7 cellular contexts compared by ENCODE assay signal in the genomic region with DNA sequence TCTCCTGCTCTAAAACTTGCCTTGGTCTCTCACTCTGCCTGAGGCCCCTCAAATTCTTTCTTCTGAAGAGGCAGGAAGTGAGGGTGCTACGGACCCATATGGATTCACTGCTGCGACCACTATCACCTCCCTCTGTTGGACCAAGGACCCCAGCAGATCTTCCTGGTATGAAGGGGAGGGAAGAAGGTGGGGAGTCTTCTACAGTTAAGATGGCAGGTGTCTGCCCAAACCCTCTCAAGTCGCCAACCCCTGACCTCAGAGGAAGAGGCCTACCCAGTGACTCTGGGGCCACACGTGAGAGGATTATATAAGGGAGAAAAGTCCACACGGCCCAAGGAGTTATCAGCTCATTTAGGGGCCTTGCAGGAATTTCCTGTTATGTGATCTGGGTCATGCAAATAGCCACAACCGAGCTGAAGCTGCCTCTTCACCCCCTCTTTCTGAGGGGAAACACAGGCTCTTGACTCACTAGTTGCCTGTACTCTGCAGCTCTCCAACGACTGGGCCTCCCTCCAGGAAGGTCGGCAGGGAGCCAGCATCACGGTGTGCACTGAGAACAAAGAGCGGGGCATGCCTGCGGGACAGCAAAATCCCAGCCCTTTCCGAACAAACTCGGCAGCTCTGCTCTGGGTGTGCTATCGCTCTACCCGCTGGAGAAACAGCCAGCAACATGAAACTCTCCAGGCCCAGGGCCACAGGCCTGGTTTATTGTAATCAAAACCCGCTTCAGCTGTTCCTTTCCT.
DNase-seq lines count a peak whose midpoint lies in the region; ATAC-seq and TF ChIP-seq lines count a peak whose summit lies in the region.

No MANE protein-coding gene starts in this region.

- intact Hi-C loops in sigmoid colon (cut with DNase I), result loop anchor here (1.0 kb wide), 1 partner anchor 83 kb away; no protein-coding TSS in a partner anchor

- TF ChIP-seq EP300 in sigmoid colon (IDR thresholded peaks at IDR 0.05), result peak in 1 of 4 donors; percentile 82

- peak; percentile 63 for DNase-seq in GM20000 (ENCODE audit: low spot score)
- peak; percentile 84 for DNase-seq in NCI-H2029 (lab: John Stamatoyannopoulos, UW)
- DNase-seq in brain microvascular endothelial cell, result peak; percentile 94
- DNase-seq in iPS-NIHi7 (ENCODE audit: extremely low spot score), result peak; percentile 62
- peak; percentile 98 for DNase-seq in sigmoid colon
- no peak for DNase-seq in AML-193 (lab: John Stamatoyannopoulos, UW)

- peaks cover 0 to 90% (median 81%) of the 10 kb centered on the region in 4 donors for H3K4me1 ChIP-seq in sigmoid colon

- no peak for ATAC-seq in GM18517 (IDR thresholded peaks at IDR 0.05; ENCODE audit: unreplicated experiment)

- no peaks in the 10 kb centered on the region for H3K36me3 ChIP-seq in brain microvascular endothelial cell (replicated peaks)
- no peaks in the 10 kb centered on the region for H3K36me3 ChIP-seq in sigmoid colon

- TF ChIP-seq POLR2A in sigmoid colon (IDR thresholded peaks at IDR 0.05), result no peak

- in situ Hi-C loops in brain microvascular endothelial cell (cut with HindIII; ENCODE audit: low pct_ligation_motif_present, low sequenced_read_pairs), result no loop called here

- TF ChIP-seq CTCF in GM20000 (IDR thresholded peaks at IDR 0.05; ENCODE audit: extremely low read depth, missing control alignments) (no peak), brain microvascular endothelial cell (IDR thresholded peaks at IDR 0.05; ENCODE audit: low read depth, low read length, missing control alignments) (no peak), sigmoid colon (IDR thresholded peaks at IDR 0.05) (no peak)

- H3K4me3 ChIP-seq in brain microvascular endothelial cell (ENCODE audit: low read depth, low read length), result no peak overlapping the region
- peak overlapping the region in 3 of 4 donors; percentile 22 to 27 (median 27) for H3K4me3 ChIP-seq in sigmoid colon

- peak overlapping the region; percentile 82 for H3K27ac ChIP-seq in brain microvascular endothelial cell
- peak overlapping the region; percentile 80 to 94 (median 92) for H3K27ac ChIP-seq in sigmoid colon

- no peaks in the 10 kb centered on the region for H3K27me3 ChIP-seq in brain microvascular endothelial cell (replicated peaks)
- no peaks in the 10 kb centered on the region for H3K27me3 ChIP-seq in sigmoid colon

- no peaks in the 10 kb centered on the region for H3K9me3 ChIP-seq in sigmoid colon

- WGBS in sigmoid colon, 2 donors, result 23 to 24% methylated on average over 16 of the region's 16 CpGs

Comparison
In these comparisons a context has a peak if more than half of its experiments do, and no peak if none do; other contexts are left out.
1. DNase-seq: peak in GM20000 (single experiment), NCI-H2029 (single experiment), brain microvascular endothelial cell (single experiment), iPS-NIHi7 (single experiment) and sigmoid colon (single experiment); none in AML-193 (0 of 2).